ENCODE assay signal across 32 cellular contexts in the genomic region with DNA sequence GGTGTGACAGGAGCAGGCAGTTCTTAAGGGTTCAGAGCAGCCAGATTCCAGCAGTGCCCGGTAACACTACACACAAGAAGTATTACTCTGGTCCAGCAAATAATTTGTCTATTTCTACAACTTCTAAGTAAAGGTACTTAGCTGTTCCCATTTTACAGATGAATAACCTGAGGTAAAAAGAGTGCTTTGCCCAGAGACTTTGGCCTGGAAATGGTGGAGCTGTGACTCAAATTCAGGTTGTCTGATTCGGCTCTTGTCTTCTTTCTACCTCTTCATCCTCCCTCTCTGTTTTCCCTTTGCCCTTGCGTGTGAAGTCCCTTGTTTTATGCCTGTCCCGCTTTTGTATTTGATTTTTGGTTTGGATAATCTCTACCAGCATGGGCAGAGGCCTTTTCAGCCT. TPM values are rescaled to one million over a fixed set of nuclear protein-coding genes. Genes with fewer than 3 reads are reported as not detected.
"Had no signal": no experiment of that assay in that cellular context is flagged by ENCODE, and none has a peak within 500 bp of the region (broad histone marks: within the 10 kb centered on the region; RNA-seq: fewer than 3 reads in every experiment).

No MANE protein-coding gene starts in this region.

- DNase-seq: hypothalamus; immature natural killer cell; left colon; left lung; lower lobe of right lung; mammary epithelial cell; mesenchymal stem cell; naive thymus-derived CD8-positive, alpha-beta T cell; nucleus accumbens; retina; right cardiac atrium; stimulated activated CD4-positive, alpha-beta T cell treated with anti-CD3 and anti-CD28 coated beads, Interleukin-1b, Interleukin-23, amount 100 ng/mL, for 48 hours; stimulated activated CD4-positive, alpha-beta T cell treated with anti-CD3 and anti-CD28 coated beads, Interleukin-2, amount 100 ng/mL, for 48 hours; stimulated activated CD4-positive, alpha-beta T cell treated with anti-CD3 and anti-CD28 coated beads, Interleukin-4, amount 100 ng/mL, for 4 hours; stimulated activated CD8-positive, alpha-beta memory T cell treated with anti-CD3 and anti-CD28 coated beads, Interleukin-4, amount 100 ng/mL, for 48 hours; stimulated activated naive B cell treated with anti-CD40 and anti-IgM and Interleukin-4, amounts not matched to agents 10 μg/mL and 1 μg/mL and 100 μg/mL, for 72 hours; stimulated activated naive CD8-positive, alpha-beta T cell treated with anti-CD3 and anti-CD28 coated beads, Interleukin-15, Interleukin-2, amounts not matched to agents 100 U/mL and 50 U/mL, for 24 hours; stomach; testis; thyroid gland; transverse colon; upper lobe of left lung had no signal

- H3K27ac Mint-ChIP-seq: nephron had no signal

- H2AFZ ChIP-seq: parathyroid adenoma had no signal

- H3K9me3 Mint-ChIP-seq: immature natural killer cell; naive thymus-derived CD8-positive, alpha-beta T cell; nephron; neural crest cell; stimulated activated naive B cell treated with anti-CD40 and anti-IgM and Interleukin-4, amounts not matched to agents 10 μg/mL and 1 μg/mL and 100 μg/mL, for 72 hours had no signal

- H3K4me3 ChIP-seq: left lung, lower lobe of right lung, prostate gland, sigmoid colon, smooth muscle cell, stomach, testis, thyroid gland, transverse colon, upper lobe of left lung, vagina had no signal

- H3K4me3 Mint-ChIP-seq: immature natural killer cell; naive thymus-derived CD8-positive, alpha-beta T cell; nephron; neural crest cell; stimulated activated naive B cell treated with anti-CD40 and anti-IgM and Interleukin-4, amounts not matched to agents 10 μg/mL and 1 μg/mL and 100 μg/mL, for 72 hours had no signal

- H3K4me1 Mint-ChIP-seq: immature natural killer cell; nephron; neural crest cell; stimulated activated naive B cell treated with anti-CD40 and anti-IgM and Interleukin-4, amounts not matched to agents 10 μg/mL and 1 μg/mL and 100 μg/mL, for 72 hours had no signal

- FAIRE-seq: islet of Langerhans, kidney had no signal

- ATAC-seq: left colon; left lung; lower lobe of right lung; naive thymus-derived CD8-positive, alpha-beta T cell; right cardiac atrium; stimulated activated naive B cell treated with anti-CD40 and anti-IgM and Interleukin-4, amounts not matched to agents 10 μg/mL and 1 μg/mL and 100 μg/mL, for 72 hours; stimulated activated naive CD8-positive, alpha-beta T cell treated with anti-CD3 and anti-CD28 coated beads, Interleukin-15, Interleukin-2, amounts not matched to agents 100 U/mL and 50 U/mL, for 24 hours had no signal

- H3K79me2 ChIP-seq: parathyroid adenoma had no signal

- H3K27me3 ChIP-seq: left lung, sigmoid colon, stomach, testis, thyroid gland, transverse colon, upper lobe of left lung, vagina had no signal

- H3K4me1 ChIP-seq: left lung, lower lobe of right lung, parathyroid adenoma, prostate gland, sigmoid colon, stomach, testis, thyroid gland, transverse colon, vagina had no signal

- H3K9ac ChIP-seq: parathyroid adenoma had no signal

- H3K9me3 ChIP-seq: left lung, lower lobe of right lung, prostate gland, sigmoid colon, stomach, testis, thyroid gland, transverse colon, upper lobe of left lung, vagina had no signal

- H3K4me2 ChIP-seq: smooth muscle cell had no signal

- H3K27me3 Mint-ChIP-seq: naive thymus-derived CD8-positive, alpha-beta T cell; stimulated activated naive B cell treated with anti-CD40 and anti-IgM and Interleukin-4, amounts not matched to agents 10 μg/mL and 1 μg/mL and 100 μg/mL, for 72 hours had no signal

- H3K27ac ChIP-seq: left lung, lower lobe of right lung, parathyroid adenoma, prostate gland, sigmoid colon, stomach, testis, thyroid gland, transverse colon, upper lobe of left lung, vagina had no signal

RNA-seq across cellular contexts. Expression of a gene that starts 17.1 kb away (rescaled TPM):
- total RNA-seq: mammary epithelial cell, neural crest cell, osteocyte, smooth muscle cell had no signal
- polyA plus RNA-seq: immature natural killer cell, mammary epithelial cell had no signal
